ENCODE assay signal across 17 cellular contexts in genomic region chr15:64690008-64690407, GRCh38.
DNase-seq lines count a peak whose midpoint lies in the region; ATAC-seq, FAIRE-seq and TF ChIP-seq lines count a peak whose summit lies in the region.
"Had no signal": no experiment of that assay in that cellular context is flagged by ENCODE, and none has a peak within 500 bp of the region (broad histone marks: within the 10 kb centered on the region; RNA-seq: fewer than 3 reads in every experiment).

No MANE protein-coding gene starts in this region.

- no peaks in the 10 kb centered on the region for H3K4me1 ChIP-seq in CD4-positive, CD25-positive, alpha-beta regulatory T cell (ENCODE audit: control insufficient read depth, insufficient read depth, low read length, poor library complexity, severe bottlenecking)
- no peaks in the 10 kb centered on the region; the same call in 1 of the 2 replicates for H3K4me1 ChIP-seq in HEK293 (ENCODE audit: control insufficient read depth, insufficient read depth, low read length)
- peaks cover 0 to 29% (median 8%) of the 10 kb centered on the region in 4 experiments; a peak in 3 of 7 replicates for H3K4me1 ChIP-seq in H1 (replicated peaks in 1 of 4; ENCODE audit: control insufficient read depth in 3 of 4, insufficient read depth in 4 of 4, low read length in 3 of 4)
- H3K4me1 ChIP-seq in parathyroid adenoma, result peaks cover 17% of the 10 kb centered on the region
- peaks cover 8% of the 10 kb centered on the region for H3K4me1 ChIP-seq in mesendoderm (ENCODE audit: control insufficient read depth, low read depth, low read length)
- H3K4me1 ChIP-seq in effector memory CD4-positive, alpha-beta T cell (ENCODE audit: control insufficient read depth, insufficient read depth, low read length, poor library complexity, severe bottlenecking), result no peaks in the 10 kb centered on the region

- H3K23ac ChIP-seq in H1 (ENCODE audit: insufficient read length), result no peak overlapping the region
- H3K23ac ChIP-seq in mesendoderm (ENCODE audit: low read length), result no peak overlapping the region

- H3K79me1 ChIP-seq in H1 (ENCODE audit: low read depth, low read length) (peaks cover 6% of the 10 kb centered on the region), mesendoderm (ENCODE audit: low read length) (peaks cover 15% of the 10 kb centered on the region)

- no peaks in the 10 kb centered on the region for H3K27me3 Mint-ChIP-seq in CD4-positive, CD25-positive, alpha-beta regulatory T cell
- no peaks in the 10 kb centered on the region for H3K27me3 Mint-ChIP-seq in activated CD4-positive, alpha-beta T cell treated with anti-CD3 and anti-CD28 coated beads, Interleukin-2, amount 10 ng/mL, durations not matched to agents 24 days and 14 days
- H3K27me3 Mint-ChIP-seq: natural killer cell treated with Interleukin-12 subunit alpha and Interleukin-12 subunit beta and Interleukin-15 and Interleukin-18, amount 100 ng/mL, for 72 hours; stimulated activated memory B cell treated with anti-CD40 and anti-IgM and Interleukin-4, amounts not matched to agents 10 μg/mL and 1 μg/mL and 100 μg/mL, for 72 hours had no signal

- H4K20me1 ChIP-seq in H1 (replicated peaks in 1 of 2; ENCODE audit: control insufficient read depth in 1 of 2, insufficient read depth in 2 of 2, low read length in 2 of 2), result peaks cover 27 to 46% of the 10 kb centered on the region in 2 experiments

- H3K27ac Mint-ChIP-seq in CD4-positive, CD25-positive, alpha-beta regulatory T cell, result peak overlapping the region in 1 of 3 donors; percentile 32
- no peak overlapping the region for H3K27ac Mint-ChIP-seq in activated CD4-positive, alpha-beta T cell treated with anti-CD3 and anti-CD28 coated beads, Interleukin-2, amount 10 ng/mL, durations not matched to agents 24 days and 14 days
- H3K27ac Mint-ChIP-seq: stimulated activated memory B cell treated with anti-CD40 and anti-IgM and Interleukin-4, amounts not matched to agents 10 μg/mL and 1 μg/mL and 100 μg/mL, for 72 hours had no signal

- H2AFZ ChIP-seq in H1 (ENCODE audit: low read length), result no peak overlapping the region
- no peak overlapping the region for H2AFZ ChIP-seq in parathyroid adenoma

- H3K56ac ChIP-seq in H1 (replicated peaks; ENCODE audit: insufficient read length, low read depth, low read length), result no peak overlapping the region
- H3K56ac ChIP-seq in mesendoderm (ENCODE audit: low read length), result no peak overlapping the region

- peaks cover 2 to 29% of the 10 kb centered on the region in 2 experiments; a peak in 3 of 4 replicates for H3K79me2 ChIP-seq in H1 (ENCODE audit: control insufficient read depth in 1 of 2, insufficient read depth in 2 of 2, low read length in 2 of 2)
- H3K79me2 ChIP-seq in parathyroid adenoma, result peaks cover 11% of the 10 kb centered on the region
- H3K79me2 ChIP-seq in mesendoderm (ENCODE audit: control insufficient read depth, insufficient read depth, low read length), result peaks cover 9% of the 10 kb centered on the region

- H3K9me3 ChIP-seq in CD4-positive, CD25-positive, alpha-beta regulatory T cell (ENCODE audit: control insufficient read depth in 2 of 2, low read length in 2 of 2), result no peaks in the 10 kb centered on the region
- H3K9me3 ChIP-seq in HEK293 (ENCODE audit: control insufficient read depth, insufficient read depth, low read depth, low read length), result no peaks in the 10 kb centered on the region
- no peaks in the 10 kb centered on the region for H3K9me3 ChIP-seq in H1 (ENCODE audit: insufficient read depth in 2 of 2, low read depth in 1 of 2, low read length in 1 of 2)
- no peaks in the 10 kb centered on the region for H3K9me3 ChIP-seq in parathyroid adenoma (ENCODE audit: control insufficient read depth, low read length)
- no peaks in the 10 kb centered on the region for H3K9me3 ChIP-seq in effector memory CD4-positive, alpha-beta T cell (ENCODE audit: control insufficient read depth, low read length)

- H3K36me3 Mint-ChIP-seq in CD4-positive, CD25-positive, alpha-beta regulatory T cell, result peaks cover 27% of the 10 kb centered on the region
- peaks cover 46% of the 10 kb centered on the region for H3K36me3 Mint-ChIP-seq in activated CD4-positive, alpha-beta T cell treated with anti-CD3 and anti-CD28 coated beads, Interleukin-2, amount 10 ng/mL, durations not matched to agents 24 days and 14 days (ENCODE audit: low read depth)

- peak overlapping the region; percentile 16 for H3K27ac ChIP-seq in CD4-positive, CD25-positive, alpha-beta regulatory T cell (ENCODE audit: insufficient read depth, low read length, poor library complexity, severe bottlenecking)
- H3K27ac ChIP-seq in HEK293 (ENCODE audit: extremely low read depth, low read depth, low read length) (no peak overlapping the region), H1 (ENCODE audit: low read depth, low read length) (0 out of 2 replicates have a peak overlapping the region, but pooled peaks have one; percentile 23), parathyroid adenoma (peak overlapping the region; percentile 51), mesendoderm (ENCODE audit: low read depth, low read length) (no peak overlapping the region)
- no peak overlapping the region for H3K27ac ChIP-seq in effector memory CD4-positive, alpha-beta T cell (ENCODE audit: insufficient read depth, low read length, poor library complexity, severe bottlenecking)

- H3K4me2 ChIP-seq in H1 (ENCODE audit: insufficient read depth in 1 of 2, low read depth in 2 of 2, low read length in 2 of 2) (no peak overlapping the region), parathyroid adenoma (ENCODE audit: low read length) (peak overlapping the region; percentile 52), mesendoderm (ENCODE audit: low read length) (no peak overlapping the region)

- no peak overlapping the region for H4K5ac ChIP-seq in H1 (ENCODE audit: insufficient read length, low read depth, low read length)
- H4K5ac ChIP-seq in mesendoderm (ENCODE audit: low read length), result no peak overlapping the region

- H3K18ac ChIP-seq in H1 (ENCODE audit: extremely low read depth, low read length) (no peak overlapping the region), mesendoderm (ENCODE audit: low read length) (no peak overlapping the region)

- TF ChIP-seq CTCF in HEK293 (tag by site-specific recombination; IDR thresholded peaks at IDR 0.05), result no peak
- TF ChIP-seq CTCF in H1 (IDR thresholded peaks at IDR 0.05; ENCODE audit: control extremely low read depth in 1 of 3, insufficient read depth in 1 of 3, low read depth in 1 of 3, low read length in 3 of 3), result no peak
- TF ChIP-seq CTCF in parathyroid adenoma (IDR thresholded peaks at IDR 0.05), result no peak

- no peak overlapping the region for H2BK12ac ChIP-seq in H1 (ENCODE audit: low read depth, low read length)

- no peak for FAIRE-seq in H1 (lab: Jason Lieb, UNC)

- H3K9ac ChIP-seq in H1 (replicated peaks in 1 of 4; ENCODE audit: extremely low read depth in 1 of 4, low read depth in 3 of 4, low read length in 3 of 4), result no peak overlapping the region
- H3K9ac ChIP-seq in parathyroid adenoma, result no peak overlapping the region
- H3K9ac ChIP-seq in mesendoderm (ENCODE audit: low read length), result no peak overlapping the region

- H4K8ac ChIP-seq in H1 (ENCODE audit: extremely low read depth, insufficient read depth, low read length) (no peak overlapping the region; the same call in 1 of the 2 replicates), mesendoderm (ENCODE audit: low read depth, low read length) (no peak overlapping the region)

- H2BK15ac ChIP-seq in H1 (ENCODE audit: low read length) (no peak overlapping the region), mesendoderm (replicated peaks; ENCODE audit: low read depth) (no peak overlapping the region)

- WGBS in H1 (ENCODE audit: extremely low coverage in 1 of 2, insufficient coverage in 1 of 2, insufficient read length in 1 of 2, insufficient replicate concordance in 2 of 2, low coverage in 1 of 2, low lambda C conversion rate in 2 of 2, missing lambda C conversion rate in 1 of 2), 2 experiments, result 95% methylated on average over 3 of the region's 3 CpGs; no CpG with 5 or more reads in 1 of the 2 experiments
- WGBS in mesendoderm (ENCODE audit: extremely low coverage, insufficient coverage, low lambda C conversion rate), result no CpG with 5 or more reads among the region's 3 CpGs

- H2BK20ac ChIP-seq in H1 (ENCODE audit: low read length), result no peak overlapping the region

- POLR2A ChIA-PET in HEK293 (lab: Yijun Ruan, JAX), result no interaction called here
- POLR2A ChIA-PET in H1 (lab: Charles Lee; ENCODE audit: partially characterized antibody), result interaction anchor here (0.7 to 59.2 kb wide), 8 partner anchors 5 to 388 kb away, joined by 3 to 1192 read pairs (median 4); no protein-coding TSS in a partner anchor

- H3K4me3 Mint-ChIP-seq in CD4-positive, CD25-positive, alpha-beta regulatory T cell, result no peak overlapping the region
- H3K4me3 Mint-ChIP-seq in activated CD4-positive, alpha-beta T cell treated with anti-CD3 and anti-CD28 coated beads, Interleukin-2, amount 10 ng/mL, durations not matched to agents 24 days and 14 days, result no peak overlapping the region
- H3K4me3 Mint-ChIP-seq: natural killer cell treated with Interleukin-12 subunit alpha and Interleukin-12 subunit beta and Interleukin-15 and Interleukin-18, amount 100 ng/mL, for 72 hours; stimulated activated memory B cell treated with anti-CD40 and anti-IgM and Interleukin-4, amounts not matched to agents 10 μg/mL and 1 μg/mL and 100 μg/mL, for 72 hours had no signal

- H3K23me2 ChIP-seq in H1 (ENCODE audit: low read depth, low read length), result no peaks in the 10 kb centered on the region

- H2BK120ac ChIP-seq in H1 (replicated peaks; ENCODE audit: low read depth, low read length), result no peak overlapping the region
- no peak overlapping the region for H2BK120ac ChIP-seq in mesendoderm (ENCODE audit: low read depth, low read length)

- ATAC-seq in CD4-positive, CD25-positive, alpha-beta regulatory T cell (ENCODE audit: low read depth in 2 of 2), result no peak
- ATAC-seq: natural killer cell treated with Interleukin-12 subunit alpha and Interleukin-12 subunit beta and Interleukin-15 and Interleukin-18, amount 100 ng/mL, for 72 hours; stimulated activated memory B cell treated with anti-CD40 and anti-IgM and Interleukin-4, amounts not matched to agents 10 μg/mL and 1 μg/mL and 100 μg/mL, for 72 hours had no signal

- CTCF ChIA-PET in HEK293 (lab: Yijun Ruan, JAX), result interaction anchor here (0.5 to 2.7 kb wide), 5 partner anchors 10 to 253 kb away, joined by 3 to 20 read pairs (median 3); no protein-coding TSS in a partner anchor
- CTCF ChIA-PET in H1 (lab: Charles Lee; ENCODE audit: partially characterized antibody), result interaction anchor here (0.6 to 11.3 kb wide), 15 partner anchors 8 to 281 kb away, joined by 3 to 262 read pairs (median 4); no protein-coding TSS in a partner anchor

- no peak for TF ChIP-seq EP300 in H1 (IDR thresholded peaks at IDR 0.05; ENCODE audit: borderline replicate concordance in 1 of 2, low read depth in 2 of 2, low read length in 2 of 2)

- no peak overlapping the region for H2AK5ac ChIP-seq in H1 (ENCODE audit: low read depth, low read length)
- no peak overlapping the region for H2AK5ac ChIP-seq in mesendoderm (ENCODE audit: low read length)

- no peak for TF ChIP-seq POLR2A in H1 (IDR thresholded peaks at IDR 0.05; ENCODE audit: control extremely low read depth in 1 of 2, low read depth in 2 of 2, low read length in 2 of 2)

- DNase-seq in CD4-positive, CD25-positive, alpha-beta regulatory T cell, result no peak
- no peak for DNase-seq in H1 (ENCODE audit: low read depth in 1 of 2, low spot score in 2 of 2)
- DNase-seq in mesendoderm, result no peak
- DNase-seq in activated CD4-positive, alpha-beta T cell treated with anti-CD3 and anti-CD28 coated beads for 48 hours, result no peak
- no peak for DNase-seq in effector memory CD4-positive, alpha-beta T cell
- no peak for DNase-seq in activated CD4-positive, alpha-beta T cell treated with anti-CD3 and anti-CD28 coated beads, Interleukin-2, amount 10 ng/mL, durations not matched to agents 24 days and 14 days
- DNase-seq: activated CD8-positive, alpha-beta memory T cell treated with anti-CD3 and anti-CD28 coated beads, Interleukin-2, amount 50 U/mL, for 48 hours; AML-193; erythroblast; hippocampal formation; NCI-H2081; NCI-H748 treated with DMSO at 0.1 percent for 48 hours; RPMI8226 had no signal

- H3K4ac ChIP-seq in H1 (replicated peaks; ENCODE audit: insufficient read length, low read depth, low read length) (no peak overlapping the region), mesendoderm (ENCODE audit: low read depth, low read length) (no peak overlapping the region)

- no peak overlapping the region for H4K91ac ChIP-seq in H1 (replicated peaks; ENCODE audit: insufficient read length, low read length)

- H3K27me3 ChIP-seq in CD4-positive, CD25-positive, alpha-beta regulatory T cell (ENCODE audit: control insufficient read depth, insufficient read depth, low read length), result no peaks in the 10 kb centered on the region
- H3K27me3 ChIP-seq in H1 (replicated peaks in 1 of 4; ENCODE audit: control insufficient read depth in 3 of 4, extremely low read depth in 1 of 4, insufficient read depth in 3 of 4, low read length in 3 of 4) (peaks cover 0 to 2% (median 0%) of the 10 kb centered on the region in 4 experiments; a peak in 1 of 7 replicates), parathyroid adenoma (ENCODE audit: control insufficient read depth, insufficient read depth, low read length) (no peaks in the 10 kb centered on the region), mesendoderm (ENCODE audit: insufficient read depth, low read length, poor library complexity) (no peaks in the 10 kb centered on the region)
- H3K27me3 ChIP-seq in effector memory CD4-positive, alpha-beta T cell (replicated peaks; ENCODE audit: control insufficient read depth, insufficient read depth, low read length, poor library complexity, severe bottlenecking), result no peaks in the 10 kb centered on the region

- H3K4me3 ChIP-seq in CD4-positive, CD25-positive, alpha-beta regulatory T cell (ENCODE audit: low read depth, low read length), result no peak overlapping the region
- H3K4me3 ChIP-seq in HEK293 (ENCODE audit: low read depth, low read length) (no peak overlapping the region), H1 (ENCODE audit: extremely low read depth in 1 of 4, insufficient read depth in 2 of 4, low read depth in 3 of 4, low read length in 4 of 4) (no peak overlapping the region), parathyroid adenoma (ENCODE audit: low read depth, low read length) (no peak overlapping the region), mesendoderm (ENCODE audit: low read length) (no peak overlapping the region)
- H3K4me3 ChIP-seq in effector memory CD4-positive, alpha-beta T cell (ENCODE audit: insufficient read depth, low read depth, low read length, poor library complexity, severe bottlenecking), result no peak overlapping the region

- peaks cover 0 to 10% (median 6%) of the 10 kb centered on the region in 4 donors for H3K4me1 Mint-ChIP-seq in CD4-positive, CD25-positive, alpha-beta regulatory T cell
- peaks cover 9% of the 10 kb centered on the region for H3K4me1 Mint-ChIP-seq in activated CD4-positive, alpha-beta T cell treated with anti-CD3 and anti-CD28 coated beads, Interleukin-2, amount 10 ng/mL, durations not matched to agents 24 days and 14 days

- intact Hi-C loops in activated CD4-positive, alpha-beta T cell treated with anti-CD3 and anti-CD28 coated beads, Interleukin-2, amount 10 ng/mL, durations not matched to agents 24 days and 14 days (cut with micrococcal nuclease), result no loop called here

- H2BK5ac ChIP-seq in H1 (ENCODE audit: low read depth, low read length) (no peak overlapping the region), mesendoderm (ENCODE audit: low read length) (no peak overlapping the region)

- TF ChIP-seq RAD21 in H1 (IDR thresholded peaks at IDR 0.05 in 1 of 2, conservative IDR thresholded peaks at IDR 0.05 in 1 of 2; ENCODE audit: low read depth in 2 of 2, low read length in 2 of 2), result no peak

- H3K9me3 Mint-ChIP-seq in CD4-positive, CD25-positive, alpha-beta regulatory T cell, result no peaks in the 10 kb centered on the region
- H3K9me3 Mint-ChIP-seq in activated CD4-positive, alpha-beta T cell treated with anti-CD3 and anti-CD28 coated beads, Interleukin-2, amount 10 ng/mL, durations not matched to agents 24 days and 14 days, result no peaks in the 10 kb centered on the region
- H3K9me3 Mint-ChIP-seq: natural killer cell treated with Interleukin-12 subunit alpha and Interleukin-12 subunit beta and Interleukin-15 and Interleukin-18, amount 100 ng/mL, for 72 hours; stimulated activated memory B cell treated with anti-CD40 and anti-IgM and Interleukin-4, amounts not matched to agents 10 μg/mL and 1 μg/mL and 100 μg/mL, for 72 hours had no signal

- no peak overlapping the region for H3K14ac ChIP-seq in H1 (ENCODE audit: insufficient read length)

- H3K36me3 ChIP-seq in CD4-positive, CD25-positive, alpha-beta regulatory T cell (ENCODE audit: control insufficient read depth, insufficient read depth, low read length), result peaks cover 61% of the 10 kb centered on the region
- H3K36me3 ChIP-seq in HEK293 (ENCODE audit: control insufficient read depth in 2 of 2, insufficient read depth in 1 of 2, low read length in 2 of 2) (peaks cover 10 to 74% of the 10 kb centered on the region in 2 experiments), H1 (ENCODE audit: control insufficient read depth in 2 of 4, insufficient read depth in 4 of 4, low read length in 3 of 4) (peaks cover 16 to 72% (median 60%) of the 10 kb centered on the region in 4 experiments), parathyroid adenoma (ENCODE audit: control insufficient read depth, insufficient read depth, low read length) (no peaks in the 10 kb centered on the region), mesendoderm (ENCODE audit: control insufficient read depth, insufficient read depth, low read length) (peaks cover 21% of the 10 kb centered on the region)
- peaks cover 45% of the 10 kb centered on the region for H3K36me3 ChIP-seq in effector memory CD4-positive, alpha-beta T cell (ENCODE audit: control insufficient read depth, insufficient read depth, low read length)

Comparison
In these comparisons a context has a peak if more than half of its experiments do, and no peak if none do; other contexts are left out.
1. H3K27ac ChIP-seq: peak in CD4-positive, CD25-positive, alpha-beta regulatory T cell (single experiment), H1 (single experiment) and parathyroid adenoma (single experiment); none in HEK293 (single experiment), mesendoderm (single experiment) and effector memory CD4-positive, alpha-beta T cell (single experiment).